8 cellular contexts compared by ENCODE assay signal in the genomic region with DNA sequence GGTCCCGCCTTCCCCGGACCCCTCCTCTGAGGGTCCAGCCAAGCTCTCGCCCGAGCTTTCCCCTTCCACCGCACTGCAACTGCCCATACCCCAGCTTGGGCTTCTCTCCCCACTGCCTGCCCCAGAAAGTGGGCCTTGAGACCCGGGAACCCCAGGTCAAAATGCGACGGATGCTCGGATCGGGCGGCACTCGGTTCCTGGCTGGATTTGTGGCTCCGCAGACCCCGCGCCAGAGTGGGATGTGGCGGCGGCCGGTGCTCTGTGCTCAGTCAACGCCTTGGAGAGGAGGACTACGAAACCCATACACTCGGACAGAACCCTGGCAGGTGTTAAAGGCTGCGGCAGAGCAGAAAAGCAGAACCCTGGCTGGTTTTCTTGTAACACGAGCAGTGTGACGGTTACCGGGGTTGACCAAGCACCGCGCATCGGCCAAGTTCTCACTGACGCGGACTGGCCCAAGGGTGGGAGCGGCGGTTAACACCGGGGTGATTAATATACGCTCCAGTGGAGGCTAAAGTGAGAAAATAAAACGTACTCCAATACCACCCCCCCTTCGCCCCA. TPM values are rescaled to one million over a fixed set of nuclear protein-coding genes. Genes with fewer than 3 reads are reported as not detected.
DNase-seq lines count a peak whose midpoint lies in the region; ATAC-seq, FAIRE-seq and TF ChIP-seq lines count a peak whose summit lies in the region.

No MANE protein-coding gene starts in this region.

- H3K9ac ChIP-seq in muscle layer of colon (ENCODE audit: low read length) = no peak overlapping the region

- DNase-seq in CD14-positive monocyte (ENCODE audit: low spot score) = peak; percentile 71
- DNase-seq in central memory CD8-positive, alpha-beta T cell (ENCODE audit: low spot score in 2 of 2) = no peak
- no peak for DNase-seq in D721Med (ENCODE audit: insufficient read length, low spot score)

- H3K27ac ChIP-seq in muscle layer of colon (ENCODE audit: low read depth, low read length) = peak overlapping the region; percentile 63

- H3K27me3 ChIP-seq in muscle layer of colon (ENCODE audit: control insufficient read depth in 1 of 2, insufficient read depth in 2 of 2, low read length in 2 of 2) = no peaks in the 10 kb centered on the region

- H3K36me3 Mint-ChIP-seq in CD14-positive monocyte = peaks cover 0 to 2% of the 10 kb centered on the region in 2 donors
- peaks cover 4% of the 10 kb centered on the region for H3K36me3 Mint-ChIP-seq in central memory CD8-positive, alpha-beta T cell (ENCODE audit: insufficient read depth)

- H3K4me1 ChIP-seq in muscle layer of colon (ENCODE audit: insufficient read depth, low read length) = peaks cover 8% of the 10 kb centered on the region

- peaks cover 0 to 8% (median 0%) of the 10 kb centered on the region in 7 donors for H3K9me3 Mint-ChIP-seq in CD14-positive monocyte
- H3K9me3 Mint-ChIP-seq in central memory CD8-positive, alpha-beta T cell = no peaks in the 10 kb centered on the region

- H3K4me3 ChIP-seq in muscle layer of colon (ENCODE audit: low read depth in 1 of 2, low read length in 2 of 2) = peak overlapping the region in 1 of 2 donors; percentile 73

- H3K36me3 ChIP-seq in muscle layer of colon (ENCODE audit: insufficient read depth, low read length) = no peaks in the 10 kb centered on the region

- no peak for FAIRE-seq in D721Med (lab: Jason Lieb, UNC)

- H3K4me1 Mint-ChIP-seq in CD14-positive monocyte = peaks cover 21% of the 10 kb centered on the region
- H3K4me1 Mint-ChIP-seq in central memory CD8-positive, alpha-beta T cell = no peaks in the 10 kb centered on the region

- TF ChIP-seq CTCF in CD14-positive monocyte (IDR thresholded peaks at IDR 0.05) (no peak), D721Med (IDR thresholded peaks at IDR 0.05; ENCODE audit: insufficient read depth, missing control alignments) (no peak)

- peaks cover 17 to 43% (median 20%) of the 10 kb centered on the region in 3 donors for H3K27me3 Mint-ChIP-seq in CD14-positive monocyte (ENCODE audit: low read depth in 3 of 3)
- no peaks in the 10 kb centered on the region for H3K27me3 Mint-ChIP-seq in central memory CD8-positive, alpha-beta T cell

- H3K9me3 ChIP-seq in muscle layer of colon (ENCODE audit: low read length) = no peaks in the 10 kb centered on the region

- intact Hi-C loops in CD14-positive monocyte (cut with micrococcal nuclease) = loop anchor here (5.0 to 10.0 kb wide), 3 partner anchors 38 to 135 kb away; no protein-coding TSS in a partner anchor

- peak overlapping the region in 5 of 7 donors; percentile 7 to 69 (median 55) for H3K27ac Mint-ChIP-seq in CD14-positive monocyte
- peak overlapping the region; percentile 81 for H3K27ac Mint-ChIP-seq in central memory CD8-positive, alpha-beta T cell (ENCODE audit: low read depth)

- H3K4me3 Mint-ChIP-seq in CD14-positive monocyte = peak overlapping the region; percentile 92 to 98
- H3K4me3 Mint-ChIP-seq in central memory CD8-positive, alpha-beta T cell = peak overlapping the region; percentile 77

- ATAC-seq in HG02938 (IDR thresholded peaks at IDR 0.05; ENCODE audit: unreplicated experiment) = peak; percentile 36
- no peak for ATAC-seq in central memory CD8-positive, alpha-beta T cell (replicated peaks; ENCODE audit: extremely low read depth, poor library complexity, severe bottlenecking)
- no peak for ATAC-seq in HG03095 (IDR thresholded peaks at IDR 0.05; ENCODE audit: unreplicated experiment)
- ATAC-seq in GM21737 (IDR thresholded peaks at IDR 0.05; ENCODE audit: unreplicated experiment) = no peak
- ATAC-seq in GM21619 (IDR thresholded peaks at IDR 0.05; ENCODE audit: unreplicated experiment) = no peak

RNA-seq across cellular contexts. Expression of a gene that starts 0.9 kb away (rescaled TPM):
- polyA plus RNA-seq in CD14-positive monocyte = 1 to 10 TPM; 1.8 to 3.0 TPM

RNA-seq across cellular contexts. Expression of a gene that starts 17.2 kb away (rescaled TPM):
- 10 to 100 TPM in 1 of 2 donors, 1 to 10 TPM in 1; 8.4 to 14.5 TPM for polyA plus RNA-seq in CD14-positive monocyte
